8 cellular contexts compared by ENCODE assay signal in the genomic region with DNA sequence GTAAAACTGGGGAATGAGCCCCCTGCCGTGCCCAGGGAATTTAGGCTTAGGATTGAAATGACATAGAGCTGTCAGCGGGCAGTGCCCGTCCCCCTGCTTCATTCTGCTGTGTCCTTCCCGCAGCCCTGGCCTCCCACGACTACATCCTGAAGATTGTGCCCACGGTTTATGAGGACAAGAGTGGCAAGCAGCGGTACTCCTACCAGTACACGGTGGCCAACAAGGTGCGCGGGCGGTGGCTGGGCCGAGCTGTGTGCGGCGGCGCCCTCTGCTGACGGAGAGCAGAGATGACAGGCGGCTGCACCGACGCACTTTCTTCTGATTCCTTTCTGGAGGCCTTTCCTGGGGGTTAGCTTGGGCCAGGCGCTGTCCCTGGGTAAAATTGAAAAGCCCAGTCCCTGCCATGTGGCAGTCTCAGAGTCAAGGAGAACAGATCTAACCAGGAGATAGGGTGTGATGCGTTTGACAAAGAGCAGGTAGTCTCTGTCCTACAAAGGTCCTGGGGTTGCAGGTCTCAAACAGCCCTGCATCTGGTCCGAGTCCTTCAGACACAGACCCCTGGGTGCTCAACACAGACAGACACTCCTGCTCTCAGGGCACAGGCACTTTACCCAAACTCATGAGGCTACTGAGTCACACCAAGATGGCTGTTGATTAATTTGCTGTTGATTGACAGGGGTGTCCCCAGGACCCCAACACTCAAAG. TPM values are rescaled to one million over a fixed set of nuclear protein-coding genes. Genes with fewer than 3 reads are reported as not detected.
DNase-seq lines count a peak whose midpoint lies in the region; ATAC-seq and TF ChIP-seq lines count a peak whose summit lies in the region.

No MANE protein-coding gene starts in this region.

- ATAC-seq in HG03354 (IDR thresholded peaks at IDR 0.05; ENCODE audit: poor library complexity, severe bottlenecking, unreplicated experiment): peak; percentile 78
- peak; percentile 82 for ATAC-seq in Panc1

- H3K4me1 ChIP-seq in Panc1 (ENCODE audit: control insufficient read depth, insufficient read depth, low read length) (peaks cover 19% of the 10 kb centered on the region), neutrophil (ENCODE audit: control insufficient read depth in 1 of 2, insufficient read depth in 1 of 2, low read depth in 1 of 2, low read length in 1 of 2) (peaks cover 4 to 6% of the 10 kb centered on the region in 2 experiments)

- in situ Hi-C loops in Panc1 (cut with HindIII; ENCODE audit: low pct_unique_long_range_greater_than_20kb, low sequenced_read_pairs): no loop called here

- H3K4me1 Mint-ChIP-seq in activated T-helper 1 cell treated with anti-CD3 and anti-CD28 coated beads, Interleukin-12 subunit alpha, Interleukin-12 subunit beta, Interleukin-2, Interleukin-4 antibody, amounts not matched to agents 30 ng/mL and 10 ng/mL and 1 ng/mL, durations not matched to agents 14 hours and 24 hours and 36 hours (ENCODE audit: low read depth): peaks cover 8% of the 10 kb centered on the region

- TF ChIP-seq CTCF in Panc1 (IDR thresholded peaks at IDR 0.05): peak; percentile 98
- peak; percentile 85 for TF ChIP-seq CTCF in fibroblast of pulmonary artery (IDR thresholded peaks at IDR 0.05; ENCODE audit: low read length, missing control alignments)
- peak; percentile 94 for TF ChIP-seq CTCF in neutrophil (IDR thresholded peaks at IDR 0.05)

- DNase-seq in SKM-1 treated with dmso at 0.1 percent for 144 hours (lab: John Stamatoyannopoulos, UW; ENCODE audit: unreplicated experiment) (peak; percentile 36), SKM-1 (lab: John Stamatoyannopoulos, UW; ENCODE audit: unreplicated experiment) (no peak), Panc1 (ENCODE audit: low read depth, low spot score) (no peak), fibroblast of pulmonary artery (ENCODE audit: low read depth) (peak; percentile 76), substantia nigra (lab: John Stamatoyannopoulos, UW) (peak in 44 of 49 donors; percentile 8 to 81 (median 43))
- DNase-seq in activated T-helper 1 cell treated with anti-CD3 and anti-CD28 coated beads, Interleukin-12 subunit alpha, Interleukin-12 subunit beta, Interleukin-2, Interleukin-4 antibody, amounts not matched to agents 30 ng/mL and 10 ng/mL and 1 ng/mL, durations not matched to agents 14 hours and 24 hours and 36 hours (ENCODE audit: low spot score): peak; percentile 50

- H3K9me3 Mint-ChIP-seq in activated T-helper 1 cell treated with anti-CD3 and anti-CD28 coated beads, Interleukin-12 subunit alpha, Interleukin-12 subunit beta, Interleukin-2, Interleukin-4 antibody, amounts not matched to agents 30 ng/mL and 10 ng/mL and 1 ng/mL, durations not matched to agents 14 hours and 24 hours and 36 hours: no peaks in the 10 kb centered on the region

- H3K36me3 ChIP-seq in Panc1 (ENCODE audit: control insufficient read depth, insufficient read depth, low read length): no peaks in the 10 kb centered on the region
- H3K36me3 ChIP-seq in neutrophil: peaks cover 36% of the 10 kb centered on the region

- H3K4me3 ChIP-seq in Panc1 (ENCODE audit: low read depth in 2 of 2, low read length in 2 of 2): no peak overlapping the region
- no peak overlapping the region for H3K4me3 ChIP-seq in fibroblast of pulmonary artery (replicated peaks; ENCODE audit: low read depth, low read length)
- no peak overlapping the region for H3K4me3 ChIP-seq in neutrophil (ENCODE audit: low read depth in 1 of 2, low read length in 1 of 2)

- H3K9me3 ChIP-seq in Panc1 (ENCODE audit: control insufficient read depth, insufficient read depth, low read depth, low read length): no peaks in the 10 kb centered on the region
- no peaks in the 10 kb centered on the region for H3K9me3 ChIP-seq in neutrophil

- BruUV-seq in Panc1 (replicated peaks; lab: Mats Ljungman, UMichigan): no TSS peak

- H3K27me3 ChIP-seq in Panc1 (ENCODE audit: control insufficient read depth, insufficient read depth, low read length) (no peaks in the 10 kb centered on the region), neutrophil (no peaks in the 10 kb centered on the region)

- H3K27me3 Mint-ChIP-seq in activated T-helper 1 cell treated with anti-CD3 and anti-CD28 coated beads, Interleukin-12 subunit alpha, Interleukin-12 subunit beta, Interleukin-2, Interleukin-4 antibody, amounts not matched to agents 30 ng/mL and 10 ng/mL and 1 ng/mL, durations not matched to agents 14 hours and 24 hours and 36 hours (ENCODE audit: insufficient read depth): no peaks in the 10 kb centered on the region

- H3K4me3 Mint-ChIP-seq in activated T-helper 1 cell treated with anti-CD3 and anti-CD28 coated beads, Interleukin-12 subunit alpha, Interleukin-12 subunit beta, Interleukin-2, Interleukin-4 antibody, amounts not matched to agents 30 ng/mL and 10 ng/mL and 1 ng/mL, durations not matched to agents 14 hours and 24 hours and 36 hours: no peak overlapping the region

- POLR2A ChIA-PET in Panc1 (lab: Charles Lee): no interaction called here

- peaks cover 8% of the 10 kb centered on the region for H3K36me3 Mint-ChIP-seq in activated T-helper 1 cell treated with anti-CD3 and anti-CD28 coated beads, Interleukin-12 subunit alpha, Interleukin-12 subunit beta, Interleukin-2, Interleukin-4 antibody, amounts not matched to agents 30 ng/mL and 10 ng/mL and 1 ng/mL, durations not matched to agents 14 hours and 24 hours and 36 hours (ENCODE audit: low read depth)

- peak overlapping the region; percentile 7 for H3K27ac Mint-ChIP-seq in activated T-helper 1 cell treated with anti-CD3 and anti-CD28 coated beads, Interleukin-12 subunit alpha, Interleukin-12 subunit beta, Interleukin-2, Interleukin-4 antibody, amounts not matched to agents 30 ng/mL and 10 ng/mL and 1 ng/mL, durations not matched to agents 14 hours and 24 hours and 36 hours

- intact Hi-C loops in Panc1 (cut with micrococcal nuclease; ENCODE audit: unreplicated experiment): loop anchor here (1.0 to 5.0 kb wide), 3 partner anchors 64 to 219 kb away; a partner anchor contains a TSS
- intact Hi-C loops in activated T-helper 1 cell treated with anti-CD3 and anti-CD28 coated beads, Interleukin-12 subunit alpha, Interleukin-12 subunit beta, Interleukin-2, Interleukin-4 antibody, amounts not matched to agents 30 ng/mL and 10 ng/mL and 1 ng/mL, durations not matched to agents 14 hours and 24 hours and 36 hours (cut with micrococcal nuclease): loop anchor here (1.0 to 10.0 kb wide), 5 partner anchors 125 to 468 kb away; no protein-coding TSS in a partner anchor

- CTCF ChIA-PET in Panc1 (lab: Charles Lee): interaction anchor here (0.6 to 2.4 kb wide), 6 partner anchors 216 to 274 kb away, joined by 3 to 14 read pairs (median 6); no protein-coding TSS in a partner anchor

- H3K27ac ChIP-seq in Panc1 (ENCODE audit: low read length) (peak overlapping the region; percentile 36; the same call in 1 of the 2 replicates), neutrophil (no peak overlapping the region), substantia nigra (ENCODE audit: low read depth, low read length, poor library complexity, severe bottlenecking) (no peak overlapping the region)

RNA-seq across cellular contexts. Expression of a gene that starts 26.8 kb away (rescaled TPM):
- 49.8 TPM for total RNA-seq in Panc1 (2021; ENCODE audit: unreplicated experiment)
- polyA plus RNA-seq in Panc1 (2012; ENCODE audit: insufficient read length): 75.2 TPM
- total RNA-seq in activated T-helper 1 cell treated with anti-CD3 and anti-CD28 coated beads, Interleukin-12 subunit alpha, Interleukin-12 subunit beta, Interleukin-2, Interleukin-4 antibody, amounts not matched to agents 30 ng/mL and 10 ng/mL and 1 ng/mL, durations not matched to agents 14 hours and 24 hours and 36 hours: 69.0 and 70.9 TPM in 2 replicates

RNA-seq across cellular contexts. Expression of a gene that starts 51.1 kb away (rescaled TPM):
- 332 TPM for total RNA-seq in Panc1 (2021; ENCODE audit: unreplicated experiment)
- polyA plus RNA-seq in Panc1 (2012; ENCODE audit: insufficient read length): 425 TPM
- total RNA-seq in activated T-helper 1 cell treated with anti-CD3 and anti-CD28 coated beads, Interleukin-12 subunit alpha, Interleukin-12 subunit beta, Interleukin-2, Interleukin-4 antibody, amounts not matched to agents 30 ng/mL and 10 ng/mL and 1 ng/mL, durations not matched to agents 14 hours and 24 hours and 36 hours: 149 TPM in 2 replicates

Comparison
In these comparisons a context has a peak if more than half of its experiments do, and no peak if none do; other contexts are left out.
1. DNase-seq: peak in SKM-1 treated with dmso at 0.1 percent for 144 hours (single experiment), activated T-helper 1 cell treated with anti-CD3 and anti-CD28 coated beads, Interleukin-12 subunit alpha, Interleukin-12 subunit beta, Interleukin-2, Interleukin-4 antibody, amounts not matched to agents 30 ng/mL and 10 ng/mL and 1 ng/mL, durations not matched to agents 14 hours and 24 hours and 36 hours (single experiment), fibroblast of pulmonary artery (single experiment) and substantia nigra (44 of 49); none in SKM-1 (single experiment) and Panc1 (single experiment).
2. Peak in every context shown above with its lines, with median percentiles within 50 percentile points of each other: CTCF ChIP-seq.